In genomic region chr14:96940009-96940408, GRCh38 we compare ENCODE assay signal across 2 cellular contexts.
TF ChIP-seq lines count a peak whose summit lies in the region.

No MANE protein-coding gene starts in this region.

TF ChIP-seq in SK-N-SH, 30 proteins besides CTCF, POLR2A, EP300 and RAD21 (continued from another document):
- TF ChIP-seq REST (IDR thresholded peaks at IDR 0.05; ENCODE audit: low read depth, low read length), result peak; percentile 80
- no peak for TF ChIP-seq IRF3 (IDR thresholded peaks at IDR 0.05; ENCODE audit: low read depth, low read length)
TF ChIP-seq in SK-N-SH: peak in this region for 1.

TF ChIP-seq in SK-N-SH treated with all-trans-retinoic acid at 6 μM for 48 hours, 23 proteins besides CTCF, POLR2A, EP300 and RAD21 (continued from another document):
- TF ChIP-seq RARB (CRISPR knock-in tag; IDR thresholded peaks at IDR 0.05) (no peak), TSHZ2 (CRISPR knock-in tag; IDR thresholded peaks at IDR 0.05) (no peak), PATZ1 (CRISPR knock-in tag; IDR thresholded peaks at IDR 0.05; ENCODE audit: borderline replicate concordance) (no peak), BACH2 (CRISPR knock-in tag; IDR thresholded peaks at IDR 0.05; ENCODE audit: borderline replicate concordance) (no peak), ZNF8 (CRISPR knock-in tag; IDR thresholded peaks at IDR 0.05) (no peak), ZFP30 (CRISPR knock-in tag; IDR thresholded peaks at IDR 0.05) (no peak)
